In genomic region chr13:20102776-20103175, GRCh38 we compare ENCODE assay signal across 16 cellular contexts. TPM values are rescaled to one million over a fixed set of nuclear protein-coding genes. Genes with fewer than 3 reads are reported as not detected.
"Had no signal": no experiment of that assay in that cellular context is flagged by ENCODE, and none has a peak within 500 bp of the region (broad histone marks: within the 10 kb centered on the region; RNA-seq: fewer than 3 reads in every experiment).

No MANE protein-coding gene starts in this region.

- DNase-seq: activated CD4-positive, alpha-beta T cell treated with anti-CD3 and anti-CD28 coated beads for 1 hour; activated CD8-positive, alpha-beta memory T cell treated with anti-CD3 and anti-CD28 coated beads for 24 hours; activated gamma-delta T cell; adrenal gland; effector CD4-positive, alpha-beta T cell; left cardiac atrium; stimulated activated CD4-positive, alpha-beta T cell treated with anti-CD3 and anti-CD28 coated beads, Interleukin-4, amount 100 ng/mL, for 1 hour; T-helper 1 cell; T-helper 9 cell; WERI-Rb-1 had no signal

- H3K36me3 ChIP-seq: adrenal gland, esophagus muscularis mucosa, WERI-Rb-1 had no signal

- H3K79me2 ChIP-seq: hepatocyte had no signal

- H3K4me3 ChIP-seq: adrenal gland, esophagus muscularis mucosa, hepatocyte, smooth muscle cell had no signal

- H3K27ac ChIP-seq: adrenal gland, esophagus muscularis mucosa, hepatocyte, WERI-Rb-1 had no signal

- ATAC-seq: activated naive CD4-positive, alpha-beta T cell treated with anti-CD3 and anti-CD28 coated beads, Interleukin-2, amount 50 U/mL, for 72 hours; sciatic nerve; stimulated activated effector memory CD8-positive, alpha-beta T cell treated with anti-CD3 and anti-CD28 coated beads, Interleukin-12 subunit alpha, Interleukin-12 subunit beta, amount 100 ng/mL, for 72 hours had no signal

- H2AFZ ChIP-seq: hepatocyte had no signal

- H3K9me3 ChIP-seq: adrenal gland, esophagus muscularis mucosa had no signal

- H3K4me2 ChIP-seq: hepatocyte had no signal

RNA-seq across cellular contexts. Expression of gene GJA3, which starts 58.1 kb away (rescaled TPM):
- total RNA-seq: adrenal gland, esophagus muscularis mucosa, sciatic nerve had no signal
